8 cellular contexts compared by ENCODE assay signal in the genomic region with DNA sequence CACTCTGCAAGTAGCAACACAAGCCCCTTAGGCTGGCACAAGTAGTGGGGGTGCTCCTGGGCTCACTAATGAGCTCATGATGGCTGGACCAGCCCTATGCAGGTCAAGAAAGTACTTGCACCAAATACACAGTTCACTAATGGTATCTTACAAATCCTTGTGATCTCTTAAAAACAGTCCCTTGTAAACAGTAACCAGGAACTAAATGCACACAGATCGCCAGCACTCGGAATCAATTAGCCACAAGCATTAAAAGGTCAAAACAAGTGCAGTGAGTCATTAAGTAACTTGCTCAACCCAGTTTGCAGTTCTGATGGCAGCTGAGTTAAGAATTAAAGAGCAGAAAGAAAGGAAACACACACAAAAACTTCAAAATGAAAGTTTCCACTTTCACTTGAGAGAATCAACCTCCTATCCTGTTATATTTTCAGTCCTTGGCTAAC. TPM values are rescaled to one million over a fixed set of nuclear protein-coding genes. Genes with fewer than 3 reads are reported as not detected.
DNase-seq lines count a peak whose midpoint lies in the region; ATAC-seq and TF ChIP-seq lines count a peak whose summit lies in the region.

No MANE protein-coding gene starts in this region.

- no peaks in the 10 kb centered on the region for H3K27me3 ChIP-seq in spleen (replicated peaks in 1 of 7)

- peak overlapping the region in 7 of 8 donors; percentile 23 to 88 (median 71) for H3K27ac ChIP-seq in spleen

- 4 to 18% (median 7%) methylated on average over 2 of the region's 2 CpGs for WGBS in spleen, 5 donors

- ATAC-seq in GM21390 (IDR thresholded peaks at IDR 0.05; ENCODE audit: unreplicated experiment): peak; percentile 75

- intact Hi-C loops in spleen (cut with DNase I; ENCODE audit: low total_unique reads): no loop called here

- peak; percentile 86 for DNase-seq in EH (ENCODE audit: low read depth)
- DNase-seq in HS-27A (ENCODE audit: low read depth): peak; percentile 11
- DNase-seq in activated CD4-positive, alpha-beta T cell treated with anti-CD3 and anti-CD28 coated beads, Interleukin-2, amount 50 U/mL, for 4 hours: peak; percentile 31 to 37
- peak; percentile 89 for DNase-seq in fibroblast of pulmonary artery (ENCODE audit: low read depth)
- DNase-seq in spleen: no peak
- DNase-seq in NCI-H345 treated with DMSO at 0.1 percent for 48 hours (lab: John Stamatoyannopoulos, UW; ENCODE audit: unreplicated experiment): no peak
- DNase-seq in NCI-H1417 treated with DMSO at 0.1 percent for 48 hours (lab: John Stamatoyannopoulos, UW): no peak

- no peaks in the 10 kb centered on the region for H3K36me3 ChIP-seq in spleen

- H3K4me3 ChIP-seq in fibroblast of pulmonary artery (replicated peaks; ENCODE audit: low read depth, low read length) (peak overlapping the region; percentile 29), spleen (peak overlapping the region in 1 of 8 donors; percentile 17)

- H3K9me3 ChIP-seq in spleen: no peaks in the 10 kb centered on the region

- TF ChIP-seq POLR2A in spleen (IDR thresholded peaks at IDR 0.05): no peak

- no peak for TF ChIP-seq CTCF in fibroblast of pulmonary artery (IDR thresholded peaks at IDR 0.05; ENCODE audit: low read length, missing control alignments)
- no peak for TF ChIP-seq CTCF in spleen (IDR thresholded peaks at IDR 0.05 in 8 of 11, conservative IDR thresholded peaks at IDR 0.05 in 3 of 11)

- H3K4me1 ChIP-seq in spleen: peaks cover 28 to 97% (median 56%) of the 10 kb centered on the region in 6 donors

RNA-seq across cellular contexts. Expression of a gene that starts 43.2 kb away (rescaled TPM):
- 10 to 100 TPM; 29.6 to 35.1 (median 33.4) TPM for total RNA-seq in spleen
- polyA plus RNA-seq in spleen: 10 to 100 TPM in 1 of 3 donors, 1 to 10 TPM in 2; 8.0 to 11.3 (median 9.5) TPM

Comparison
In these comparisons a context has a peak if more than half of its experiments do, and no peak if none do; other contexts are left out.
1. DNase-seq: peak in EH (single experiment), HS-27A (single experiment), activated CD4-positive, alpha-beta T cell treated with anti-CD3 and anti-CD28 coated beads, Interleukin-2, amount 50 U/mL, for 4 hours (2 of 2) and fibroblast of pulmonary artery (single experiment); none in spleen (single experiment), NCI-H345 treated with DMSO at 0.1 percent for 48 hours (single experiment) and NCI-H1417 treated with DMSO at 0.1 percent for 48 hours (single experiment).